Comparison of ENCODE assay signal across 23 cellular contexts in the genomic region with DNA sequence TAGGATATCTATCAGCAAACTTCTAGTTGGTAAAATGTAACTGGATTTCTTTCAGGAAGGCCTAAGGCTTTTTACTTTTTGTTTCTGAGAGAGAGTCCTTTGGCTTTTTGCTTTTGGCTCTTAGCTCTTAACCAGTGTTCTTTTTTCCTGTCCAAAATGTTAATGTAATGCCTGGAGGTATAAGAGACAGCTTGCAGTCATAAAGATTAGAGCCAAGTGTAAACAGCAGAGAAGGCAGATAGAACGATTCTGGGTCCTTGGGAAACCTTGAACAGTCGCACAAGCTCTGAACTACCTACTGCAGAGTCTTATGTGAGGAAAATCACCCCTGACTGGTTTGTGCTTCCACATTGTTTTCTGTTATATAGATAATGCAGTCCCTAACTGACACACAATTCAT.
"Had no signal": no experiment of that assay in that cellular context is flagged by ENCODE, and none has a peak within 500 bp of the region (broad histone marks: within the 10 kb centered on the region; RNA-seq: fewer than 3 reads in every experiment).

No MANE protein-coding gene starts in this region.

- H3K27ac ChIP-seq: brain microvascular endothelial cell, gastrocnemius medialis, thyroid gland, VCaP had no signal

- DNase-seq: activated CD4-positive, alpha-beta T cell treated with anti-CD3 and anti-CD28 coated beads, Interleukin-2, amount 10 ng/mL, durations not matched to agents 7 days and 5 days; activated CD4-positive, CD25-positive, alpha-beta regulatory T cell treated with anti-CD3 and anti-CD28 coated beads, Interleukin-2, amount 50 U/mL, for 72 hours; activated CD8-positive, alpha-beta memory T cell treated with anti-CD3 and anti-CD28 coated beads, Interleukin-2, amount 10 ng/mL, durations not matched to agents 7 days and 5 days; activated CD8-positive, alpha-beta T cell treated with anti-CD3 and anti-CD28 coated beads for 36 hours; activated gamma-delta T cell treated with Interleukin-2 at 50 U/mL for 16 hours; activated T-cell treated with anti-CD3 and anti-CD28 coated beads for 4 hours; anterior cingulate cortex; brain microvascular endothelial cell; caudate nucleus; dermis blood vessel endothelial cell; effector memory CD4-positive, alpha-beta T cell; gastrocnemius medialis; islet precursor cell; left colon; mesendoderm; mucosa of descending colon; occipital lobe; small intestine; stimulated activated CD4-positive, alpha-beta T cell treated with anti-CD3 and anti-CD28 coated beads, Interleukin-15, amount 100 ng/mL, for 24 hours; stimulated activated naive CD4-positive, alpha-beta T cell; thyroid gland had no signal

- H3K4me3 ChIP-seq: gastrocnemius medialis, mucosa of descending colon, thyroid gland had no signal

- H3K9me3 ChIP-seq: gastrocnemius medialis, thyroid gland had no signal

- FAIRE-seq: endothelial cell of umbilical vein, small intestine had no signal

- H3K27me3 ChIP-seq: brain microvascular endothelial cell, gastrocnemius medialis, thyroid gland had no signal

- H3K4me1 ChIP-seq: gastrocnemius medialis, thyroid gland had no signal

- H3K36me3 ChIP-seq: brain microvascular endothelial cell, gastrocnemius medialis, thyroid gland had no signal
